1 cellular context compared by ENCODE assay signal in genomic region chr5:16936150-16937022, GRCh38.
TF ChIP-seq lines count a peak whose summit lies in the region.

MYO10 (minus strand) TSS chr5:16936288; CDS start chr5:16935808, 480 bp downstream.

TF ChIP-seq in HepG2, 621 proteins besides CTCF, POLR2A, EP300 and RAD21 (continued from another document and continues in another):
- no peak for TF ChIP-seq ATF5 (CRISPR knock-in tag; IDR thresholded peaks at IDR 0.05; ENCODE audit: low read depth)
- TF ChIP-seq MED1 (CRISPR knock-in tag; IDR thresholded peaks at IDR 0.05), result no peak
- TF ChIP-seq, protein P1, sequence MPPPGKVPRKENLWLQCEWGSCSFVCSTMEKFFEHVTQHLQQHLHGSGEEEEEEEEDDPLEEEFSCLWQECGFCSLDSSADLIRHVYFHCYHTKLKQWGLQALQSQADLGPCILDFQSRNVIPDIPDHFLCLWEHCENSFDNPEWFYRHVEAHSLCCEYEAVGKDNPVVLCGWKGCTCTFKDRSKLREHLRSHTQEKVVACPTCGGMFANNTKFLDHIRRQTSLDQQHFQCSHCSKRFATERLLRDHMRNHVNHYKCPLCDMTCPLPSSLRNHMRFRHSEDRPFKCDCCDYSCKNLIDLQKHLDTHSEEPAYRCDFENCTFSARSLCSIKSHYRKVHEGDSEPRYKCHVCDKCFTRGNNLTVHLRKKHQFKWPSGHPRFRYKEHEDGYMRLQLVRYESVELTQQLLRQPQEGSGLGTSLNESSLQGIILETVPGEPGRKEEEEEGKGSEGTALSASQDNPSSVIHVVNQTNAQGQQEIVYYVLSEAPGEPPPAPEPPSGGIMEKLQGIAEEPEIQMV (CRISPR knock-in tag; IDR thresholded peaks at IDR 0.05; ENCODE audit: low read depth), result peak; percentile 66; the same call in 1 of the 2 replicates
- TF ChIP-seq DBP (CRISPR knock-in tag; IDR thresholded peaks at IDR 0.05; ENCODE audit: not compliant biosample characterization), result no peak
- no peak for TF ChIP-seq NCOA5 (CRISPR knock-in tag; IDR thresholded peaks at IDR 0.05)
- no peak for TF ChIP-seq SMC3 (IDR thresholded peaks at IDR 0.05; ENCODE audit: low read length)
- TF ChIP-seq SIX4 (CRISPR knock-in tag; IDR thresholded peaks at IDR 0.05), result no peak
- TF ChIP-seq FOXJ3 (CRISPR knock-in tag; IDR thresholded peaks at IDR 0.05; ENCODE audit: borderline replicate concordance), result no peak
- TF ChIP-seq, protein P2, sequence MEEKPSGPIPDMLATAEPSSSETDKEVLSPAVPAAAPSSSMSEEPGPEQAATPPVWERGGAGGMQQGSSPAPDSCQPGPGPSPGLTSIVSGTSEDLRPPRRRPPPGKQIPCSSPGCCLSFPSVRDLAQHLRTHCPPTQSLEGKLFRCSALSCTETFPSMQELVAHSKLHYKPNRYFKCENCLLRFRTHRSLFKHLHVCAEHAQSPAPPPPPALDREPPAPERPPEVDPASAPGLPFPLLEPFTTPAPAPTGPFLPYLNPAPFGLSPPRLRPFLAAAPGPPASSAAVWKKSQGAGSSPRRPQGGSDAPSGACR (CRISPR knock-in tag; IDR thresholded peaks at IDR 0.05), result no peak
- TF ChIP-seq ZNF713 (CRISPR knock-in tag; IDR thresholded peaks at IDR 0.05), result no peak
- TF ChIP-seq ZBTB7B (CRISPR knock-in tag; IDR thresholded peaks at IDR 0.05), result 0 out of 2 replicates have a peak, but pooled peaks have one; percentile 19
- TF ChIP-seq, protein P3, sequence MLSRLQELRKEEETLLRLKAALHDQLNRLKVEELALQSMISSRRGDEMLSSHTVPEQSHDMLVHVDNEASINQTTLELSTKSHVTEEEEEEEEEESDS (CRISPR knock-in tag; IDR thresholded peaks at IDR 0.05; ENCODE audit: borderline replicate concordance), result no peak
- no peak for TF ChIP-seq SAP130 (CRISPR knock-in tag; IDR thresholded peaks at IDR 0.05; ENCODE audit: low read depth)
- TF ChIP-seq IKZF5 (CRISPR knock-in tag; IDR thresholded peaks at IDR 0.05), result no peak
- TF ChIP-seq, protein P4, sequence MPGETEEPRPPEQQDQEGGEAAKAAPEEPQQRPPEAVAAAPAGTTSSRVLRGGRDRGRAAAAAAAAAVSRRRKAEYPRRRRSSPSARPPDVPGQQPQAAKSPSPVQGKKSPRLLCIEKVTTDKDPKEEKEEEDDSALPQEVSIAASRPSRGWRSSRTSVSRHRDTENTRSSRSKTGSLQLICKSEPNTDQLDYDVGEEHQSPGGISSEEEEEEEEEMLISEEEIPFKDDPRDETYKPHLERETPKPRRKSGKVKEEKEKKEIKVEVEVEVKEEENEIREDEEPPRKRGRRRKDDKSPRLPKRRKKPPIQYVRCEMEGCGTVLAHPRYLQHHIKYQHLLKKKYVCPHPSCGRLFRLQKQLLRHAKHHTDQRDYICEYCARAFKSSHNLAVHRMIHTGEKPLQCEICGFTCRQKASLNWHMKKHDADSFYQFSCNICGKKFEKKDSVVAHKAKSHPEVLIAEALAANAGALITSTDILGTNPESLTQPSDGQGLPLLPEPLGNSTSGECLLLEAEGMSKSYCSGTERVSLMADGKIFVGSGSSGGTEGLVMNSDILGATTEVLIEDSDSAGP (CRISPR knock-in tag; IDR thresholded peaks at IDR 0.05; ENCODE audit: borderline replicate concordance), result peak; percentile 15; the same call in 1 of the 2 replicates
- no peak for TF ChIP-seq MZF1 (CRISPR knock-in tag; IDR thresholded peaks at IDR 0.05; ENCODE audit: borderline replicate concordance)
- TF ChIP-seq ATF7 (IDR thresholded peaks at IDR 0.05), result no peak
- no peak for TF ChIP-seq ATF7 (CRISPR knock-in tag; IDR thresholded peaks at IDR 0.05)
- TF ChIP-seq IRF1 (CRISPR knock-in tag; IDR thresholded peaks at IDR 0.05; ENCODE audit: low read depth), result no peak
- no peak for TF ChIP-seq ZNF235 (CRISPR knock-in tag; IDR thresholded peaks at IDR 0.05; ENCODE audit: borderline replicate concordance)
- TF ChIP-seq ETS1 (CRISPR knock-in tag; IDR thresholded peaks at IDR 0.05), result no peak
- TF ChIP-seq, protein P5, sequence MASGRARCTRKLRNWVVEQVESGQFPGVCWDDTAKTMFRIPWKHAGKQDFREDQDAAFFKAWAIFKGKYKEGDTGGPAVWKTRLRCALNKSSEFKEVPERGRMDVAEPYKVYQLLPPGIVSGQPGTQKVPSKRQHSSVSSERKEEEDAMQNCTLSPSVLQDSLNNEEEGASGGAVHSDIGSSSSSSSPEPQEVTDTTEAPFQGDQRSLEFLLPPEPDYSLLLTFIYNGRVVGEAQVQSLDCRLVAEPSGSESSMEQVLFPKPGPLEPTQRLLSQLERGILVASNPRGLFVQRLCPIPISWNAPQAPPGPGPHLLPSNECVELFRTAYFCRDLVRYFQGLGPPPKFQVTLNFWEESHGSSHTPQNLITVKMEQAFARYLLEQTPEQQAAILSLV (CRISPR knock-in tag; IDR thresholded peaks at IDR 0.05; ENCODE audit: borderline replicate concordance), result no peak
- TF ChIP-seq ZIK1 (CRISPR knock-in tag; IDR thresholded peaks at IDR 0.05; ENCODE audit: borderline replicate concordance, low read depth), result no peak
- no peak for TF ChIP-seq REST (IDR thresholded peaks at IDR 0.05; ENCODE audit: borderline replicate concordance in 1 of 2, low read depth in 1 of 2, low read length in 2 of 2)
- TF ChIP-seq, protein P6, sequence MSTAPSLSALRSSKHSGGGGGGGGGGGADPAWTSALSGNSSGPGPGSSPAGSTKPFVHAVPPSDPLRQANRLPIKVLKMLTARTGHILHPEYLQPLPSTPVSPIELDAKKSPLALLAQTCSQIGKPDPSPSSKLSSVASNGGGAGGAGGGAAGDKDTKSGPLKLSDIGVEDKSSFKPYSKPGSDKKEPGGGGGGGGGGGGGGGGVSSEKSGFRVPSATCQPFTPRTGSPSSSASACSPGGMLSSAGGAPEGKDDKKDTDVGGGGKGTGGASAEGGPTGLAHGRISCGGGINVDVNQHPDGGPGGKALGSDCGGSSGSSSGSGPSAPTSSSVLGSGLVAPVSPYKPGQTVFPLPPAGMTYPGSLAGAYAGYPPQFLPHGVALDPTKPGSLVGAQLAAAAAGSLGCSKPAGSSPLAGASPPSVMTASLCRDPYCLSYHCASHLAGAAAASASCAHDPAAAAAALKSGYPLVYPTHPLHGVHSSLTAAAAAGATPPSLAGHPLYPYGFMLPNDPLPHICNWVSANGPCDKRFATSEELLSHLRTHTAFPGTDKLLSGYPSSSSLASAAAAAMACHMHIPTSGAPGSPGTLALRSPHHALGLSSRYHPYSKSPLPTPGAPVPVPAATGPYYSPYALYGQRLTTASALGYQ (CRISPR knock-in tag; IDR thresholded peaks at IDR 0.05), result no peak
- TF ChIP-seq ZNF382 (CRISPR knock-in tag; IDR thresholded peaks at IDR 0.05; ENCODE audit: borderline replicate concordance), result no peak
- TF ChIP-seq TAF15 (IDR thresholded peaks at IDR 0.05; ENCODE audit: low read depth, low read length, poor library complexity, severe bottlenecking), result no peak
- no peak for TF ChIP-seq AGO1 (IDR thresholded peaks at IDR 0.05; ENCODE audit: low read depth, low read length, poor library complexity, severe bottlenecking)
- TF ChIP-seq YEATS4 (CRISPR knock-in tag; IDR thresholded peaks at IDR 0.05; ENCODE audit: borderline replicate concordance), result no peak
- no peak for TF ChIP-seq ZNF878 (CRISPR knock-in tag; IDR thresholded peaks at IDR 0.05)
- TF ChIP-seq ZNF205 (CRISPR knock-in tag; IDR thresholded peaks at IDR 0.05), result no peak
- TF ChIP-seq PHB2 (IDR thresholded peaks at IDR 0.05; ENCODE audit: partially characterized antibody), result no peak
- TF ChIP-seq KMT2B (CRISPR knock-in tag; IDR thresholded peaks at IDR 0.05), result no peak
- TF ChIP-seq TAF1 (CRISPR knock-in tag; IDR thresholded peaks at IDR 0.05), result no peak
- TF ChIP-seq NCOA1 (CRISPR knock-in tag; IDR thresholded peaks at IDR 0.05), result no peak
- 0 out of 2 replicates have a peak, but pooled peaks have one; percentile 21 for TF ChIP-seq MAZ (IDR thresholded peaks at IDR 0.05; ENCODE audit: borderline replicate concordance, low read depth, low read length)
- TF ChIP-seq MAZ (CRISPR knock-in tag; IDR thresholded peaks at IDR 0.05; ENCODE audit: low read depth), result no peak
- no peak for TF ChIP-seq ZBTB1 (CRISPR knock-in tag; IDR thresholded peaks at IDR 0.05; ENCODE audit: borderline replicate concordance)
- TF ChIP-seq SMARCE1 (IDR thresholded peaks at IDR 0.05; ENCODE audit: borderline replicate concordance), result no peak
- no peak for TF ChIP-seq ZNF143 (CRISPR knock-in tag; IDR thresholded peaks at IDR 0.05)
- TF ChIP-seq, protein P7, sequence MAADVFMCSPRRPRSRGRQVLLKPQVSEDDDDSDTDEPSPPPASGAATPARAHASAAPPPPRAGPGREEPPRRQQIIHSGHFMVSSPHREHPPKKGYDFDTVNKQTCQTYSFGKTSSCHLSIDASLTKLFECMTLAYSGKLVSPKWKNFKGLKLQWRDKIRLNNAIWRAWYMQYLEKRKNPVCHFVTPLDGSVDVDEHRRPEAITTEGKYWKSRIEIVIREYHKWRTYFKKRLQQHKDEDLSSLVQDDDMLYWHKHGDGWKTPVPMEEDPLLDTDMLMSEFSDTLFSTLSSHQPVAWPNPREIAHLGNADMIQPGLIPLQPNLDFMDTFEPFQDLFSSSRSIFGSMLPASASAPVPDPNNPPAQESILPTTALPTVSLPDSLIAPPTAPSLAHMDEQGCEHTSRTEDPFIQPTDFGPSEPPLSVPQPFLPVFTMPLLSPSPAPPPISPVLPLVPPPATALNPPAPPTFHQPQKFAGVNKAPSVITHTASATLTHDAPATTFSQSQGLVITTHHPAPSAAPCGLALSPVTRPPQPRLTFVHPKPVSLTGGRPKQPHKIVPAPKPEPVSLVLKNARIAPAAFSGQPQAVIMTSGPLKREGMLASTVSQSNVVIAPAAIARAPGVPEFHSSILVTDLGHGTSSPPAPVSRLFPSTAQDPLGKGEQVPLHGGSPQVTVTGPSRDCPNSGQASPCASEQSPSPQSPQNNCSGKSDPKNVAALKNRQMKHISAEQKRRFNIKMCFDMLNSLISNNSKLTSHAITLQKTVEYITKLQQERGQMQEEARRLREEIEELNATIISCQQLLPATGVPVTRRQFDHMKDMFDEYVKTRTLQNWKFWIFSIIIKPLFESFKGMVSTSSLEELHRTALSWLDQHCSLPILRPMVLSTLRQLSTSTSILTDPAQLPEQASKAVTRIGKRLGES (CRISPR knock-in tag; IDR thresholded peaks at IDR 0.05; ENCODE audit: borderline replicate concordance), result no peak
- peak; percentile 59 for TF ChIP-seq HNRNPLL (IDR thresholded peaks at IDR 0.05; ENCODE audit: low read depth, low read length, poor library complexity, severe bottlenecking)
